Comparison of ENCODE assay signal across 8 cellular contexts in genomic region chr4:139085141-139085540, GRCh38.
A peak's percentile ranks its signal among the peaks of the same experiment; 100 is the strongest.
DNase-seq lines count a peak whose midpoint lies in the region; ATAC-seq and TF ChIP-seq lines count a peak whose summit lies in the region.

No MANE protein-coding gene starts in this region.

- peaks cover 25% of the 10 kb centered on the region for H3K4me1 ChIP-seq in endocrine pancreas (ENCODE audit: control insufficient read depth, insufficient read depth, low read length)
- H3K4me1 ChIP-seq in ovary (ENCODE audit: insufficient read depth): no peaks in the 10 kb centered on the region

- H3K36me3 ChIP-seq in endocrine pancreas (ENCODE audit: control insufficient read depth, insufficient read depth, low read length) (no peaks in the 10 kb centered on the region), ovary (no peaks in the 10 kb centered on the region)

- WGBS in ovary, 3 donors: 28 to 37% (median 28%) methylated on average over 5 of the region's 5 CpGs

- no peak overlapping the region for H3K27ac ChIP-seq in ovary

- H3K9me3 ChIP-seq in endocrine pancreas (ENCODE audit: control insufficient read depth, low read length) (no peaks in the 10 kb centered on the region), ovary (no peaks in the 10 kb centered on the region)

- no peak overlapping the region for H3K9ac ChIP-seq in endocrine pancreas (ENCODE audit: control insufficient read depth, insufficient read depth, low read length)

- DNase-seq in NCI-H510A treated with DMSO at 0.1 percent for 48 hours (lab: John Stamatoyannopoulos, UW) (peak; percentile 32), NCI-H510A (lab: John Stamatoyannopoulos, UW) (no peak), OCI-M1 (lab: John Stamatoyannopoulos, UW) (peak; percentile 68), ovary (no peak), COLO668 (lab: John Stamatoyannopoulos, UW; ENCODE audit: unreplicated experiment) (no peak), omental fat pad (ENCODE audit: low spot score) (no peak)

- ATAC-seq in HG02970 (IDR thresholded peaks at IDR 0.05; ENCODE audit: low FRiP score, unreplicated experiment) (no peak), omental fat pad (ENCODE audit: low FRiP score) (no peak)

- H3K27me3 ChIP-seq in endocrine pancreas (ENCODE audit: control insufficient read depth, insufficient read depth, low read length) (no peaks in the 10 kb centered on the region), ovary (no peaks in the 10 kb centered on the region)

- no peak for TF ChIP-seq EP300 in ovary (IDR thresholded peaks at IDR 0.05)

- H3K4me3 ChIP-seq in endocrine pancreas (ENCODE audit: control insufficient read depth, insufficient read depth, low read length): peak overlapping the region; percentile 99
- peak overlapping the region; percentile 76 for H3K4me3 ChIP-seq in ovary

- TF ChIP-seq CTCF in ovary (IDR thresholded peaks at IDR 0.05) (no peak), omental fat pad (IDR thresholded peaks at IDR 0.05) (no peak)

- no peak for TF ChIP-seq POLR2A in ovary (IDR thresholded peaks at IDR 0.05)

- intact Hi-C loops in ovary (cut with DNase I): loop anchor here in 2 of 4 donors (10.0 kb wide), 2 partner anchors 50 to 220 kb away; partner anchors contain the start of genes NAA15 (in 1 of the 2) and NDUFC1 (in 1 of the 2)

Comparison
In these comparisons a context has a peak if more than half of its experiments do, and no peak if none do; other contexts are left out.
1. DNase-seq: peak in NCI-H510A treated with DMSO at 0.1 percent for 48 hours (single experiment) and OCI-M1 (single experiment); none in NCI-H510A (single experiment), ovary (0 of 5), COLO668 (single experiment) and omental fat pad (single experiment).